15 cellular contexts compared by ENCODE assay signal in genomic region chr17:68516732-68517131, GRCh38.
"Had no signal": no experiment of that assay in that cellular context is flagged by ENCODE, and none has a peak within 500 bp of the region (broad histone marks: within the 10 kb centered on the region; RNA-seq: fewer than 3 reads in every experiment).

No MANE protein-coding gene starts in this region.

- H3K27ac ChIP-seq: pancreas, SJCRH30, transverse colon, VCaP had no signal

- H3K9me3 Mint-ChIP-seq: activated CD4-positive, alpha-beta memory T cell treated with anti-CD3 and anti-CD28 coated beads for 36 hours; effector memory CD8-positive, alpha-beta T cell had no signal

- H3K27ac Mint-ChIP-seq: activated CD4-positive, alpha-beta memory T cell treated with anti-CD3 and anti-CD28 coated beads for 36 hours; stimulated activated naive B cell treated with anti-CD40 and anti-IgM and Interleukin-4, amounts not matched to agents 10 μg/mL and 1 μg/mL and 100 μg/mL, for 72 hours had no signal

- ATAC-seq: effector memory CD8-positive, alpha-beta T cell; pancreas; stimulated activated naive B cell treated with anti-CD40 and anti-IgM and Interleukin-4, amounts not matched to agents 10 μg/mL and 1 μg/mL and 100 μg/mL, for 72 hours had no signal

- H3K4me3 ChIP-seq: pancreas, SJCRH30, spleen, transverse colon had no signal

- H3K27me3 ChIP-seq: pancreas, SJCRH30, spleen, transverse colon had no signal

- H3K4me3 Mint-ChIP-seq: activated CD4-positive, alpha-beta memory T cell treated with anti-CD3 and anti-CD28 coated beads for 36 hours; effector memory CD8-positive, alpha-beta T cell; stimulated activated naive B cell treated with anti-CD40 and anti-IgM and Interleukin-4, amounts not matched to agents 10 μg/mL and 1 μg/mL and 100 μg/mL, for 72 hours had no signal

- H3K9me3 ChIP-seq: pancreas, SJCRH30, spleen, transverse colon had no signal

- DNase-seq: activated CD4-positive, alpha-beta memory T cell treated with anti-CD3 and anti-CD28 coated beads for 36 hours; activated T-cell treated with anti-CD3 and anti-CD28 coated beads, Interleukin-2, amount 50 U/mL, for 48 hours; caudate nucleus; cortex of kidney; effector memory CD8-positive, alpha-beta T cell; glutamatergic neuron; pancreas; SJCRH30; spleen; stimulated activated CD4-positive, alpha-beta T cell treated with anti-CD3 and anti-CD28 coated beads, Interleukin-1b, Interleukin-23, amount 100 ng/mL, for 48 hours; stimulated activated naive B cell treated with anti-CD40 and anti-IgM and Interleukin-4, amounts not matched to agents 10 μg/mL and 1 μg/mL and 100 μg/mL, for 72 hours; substantia nigra; T1000; transverse colon had no signal

- H3K27me3 Mint-ChIP-seq: activated CD4-positive, alpha-beta memory T cell treated with anti-CD3 and anti-CD28 coated beads for 36 hours; effector memory CD8-positive, alpha-beta T cell; stimulated activated naive B cell treated with anti-CD40 and anti-IgM and Interleukin-4, amounts not matched to agents 10 μg/mL and 1 μg/mL and 100 μg/mL, for 72 hours had no signal
